17 cellular contexts compared by ENCODE assay signal in the genomic region with DNA sequence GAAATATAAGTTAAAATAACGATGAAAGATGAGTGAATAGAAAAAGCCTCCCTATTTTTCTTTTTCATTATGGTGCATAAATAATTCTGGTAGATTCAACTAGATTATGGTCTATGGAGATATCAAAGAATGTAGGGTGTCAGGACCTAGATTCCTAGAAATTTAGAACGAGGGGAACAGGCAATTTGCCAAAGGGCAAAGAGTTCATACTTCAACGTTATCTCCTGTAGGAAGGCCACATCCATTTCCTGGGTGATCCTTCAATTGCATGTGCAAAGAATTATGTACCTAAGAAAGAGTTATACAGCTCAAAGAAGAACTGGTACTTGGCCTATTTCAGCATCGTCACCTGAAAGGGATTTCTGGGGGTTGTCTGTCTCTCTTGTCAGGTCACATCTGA.
"Had no signal": no experiment of that assay in that cellular context is flagged by ENCODE, and none has a peak within 500 bp of the region (broad histone marks: within the 10 kb centered on the region; RNA-seq: fewer than 3 reads in every experiment).

No MANE protein-coding gene starts in this region.

- H3K4me3 ChIP-seq: esophagus squamous epithelium, heart right ventricle, left ventricle myocardium inferior, prostate gland, right atrium auricular region, testis had no signal

- H3K27me3 ChIP-seq: esophagus squamous epithelium, heart right ventricle, right atrium auricular region, testis had no signal

- H3K27ac Mint-ChIP-seq: activated CD4-positive, alpha-beta T cell treated with anti-CD3 and anti-CD28 coated beads, Interleukin-2, amount 10 ng/mL, durations not matched to agents 7 days and 5 days; effector memory CD8-positive, alpha-beta T cell; immature natural killer cell; type B pancreatic cell had no signal

- H3K9me3 ChIP-seq: esophagus squamous epithelium, left ventricle myocardium inferior, prostate gland, right atrium auricular region, testis had no signal

- H3K4me3 Mint-ChIP-seq: activated CD4-positive, alpha-beta T cell treated with anti-CD3 and anti-CD28 coated beads, Interleukin-2, amount 10 ng/mL, durations not matched to agents 7 days and 5 days; brain; effector memory CD8-positive, alpha-beta T cell; immature natural killer cell; type B pancreatic cell had no signal

- H3K4me1 ChIP-seq: prostate gland, testis had no signal

- H3K36me3 ChIP-seq: esophagus squamous epithelium, heart right ventricle, left ventricle myocardium inferior, prostate gland, right atrium auricular region had no signal

- H3K27ac ChIP-seq: esophagus squamous epithelium, heart right ventricle, left ventricle myocardium inferior, prostate gland, right atrium auricular region, testis had no signal

- DNase-seq: activated CD4-positive, alpha-beta T cell treated with anti-CD3 and anti-CD28 coated beads, Interleukin-2, amount 10 ng/mL, durations not matched to agents 7 days and 5 days; activated CD4-positive, CD25-positive, alpha-beta regulatory T cell; anterior cingulate cortex; caudate nucleus; effector memory CD8-positive, alpha-beta T cell; esophagus squamous epithelium; heart right ventricle; immature natural killer cell; kidney glomerular epithelial cell; left ventricle myocardium inferior; mammary epithelial cell; stimulated activated CD4-positive, alpha-beta T cell treated with anti-CD3 and anti-CD28 coated beads, Interleukin-2, amount 100 ng/mL, for 24 hours; testis had no signal

- H3K27me3 Mint-ChIP-seq: effector memory CD8-positive, alpha-beta T cell; type B pancreatic cell had no signal

- H3K9me3 Mint-ChIP-seq: effector memory CD8-positive, alpha-beta T cell; immature natural killer cell; type B pancreatic cell had no signal

- ATAC-seq: effector memory CD8-positive, alpha-beta T cell; heart right ventricle had no signal
